14 cellular contexts compared by ENCODE assay signal in genomic region chr20:47412073-47412472, GRCh38. TPM values are rescaled to one million over a fixed set of nuclear protein-coding genes. Genes with fewer than 3 reads are reported as not detected.
DNase-seq lines count a peak whose midpoint lies in the region; ATAC-seq and TF ChIP-seq lines count a peak whose summit lies in the region.
"Had no signal": no experiment of that assay in that cellular context is flagged by ENCODE, and none has a peak within 500 bp of the region (broad histone marks: within the 10 kb centered on the region; RNA-seq: fewer than 3 reads in every experiment).

No MANE protein-coding gene starts in this region.

- intact Hi-C loops in activated naive CD4-positive, alpha-beta T cell treated with anti-CD3 and anti-CD28 coated beads for 36 hours (cut with micrococcal nuclease) = loop anchor here (5.0 kb wide), 1 partner anchor 210 kb away; no protein-coding TSS in a partner anchor
- intact Hi-C loops in esophagus muscularis mucosa (cut with DNase I) = loop anchor here (5.0 kb wide), 1 partner anchor 90 kb away; the partner anchor contains the start of gene NCOA3
- intact Hi-C loops in breast epithelium (cut with DNase I; ENCODE audit: low total_unique reads) = no loop called here
- intact Hi-C loops in aorta (cut with DNase I) = no loop called here

- no peak for TF ChIP-seq EP300 in esophagus muscularis mucosa (IDR thresholded peaks at IDR 0.05)

- H3K27ac Mint-ChIP-seq in activated naive CD4-positive, alpha-beta T cell treated with anti-CD3 and anti-CD28 coated beads for 36 hours = peak overlapping the region; percentile 82

- no peaks in the 10 kb centered on the region for H3K9me3 Mint-ChIP-seq in activated naive CD4-positive, alpha-beta T cell treated with anti-CD3 and anti-CD28 coated beads for 36 hours
- H3K9me3 Mint-ChIP-seq: activated naive CD4-positive, alpha-beta T cell treated with anti-CD3 and anti-CD28 coated beads, Interleukin-2, amount 50 U/mL, for 24 hours; H9 had no signal

- H3K4me3 ChIP-seq in esophagus muscularis mucosa = no peak overlapping the region
- H3K4me3 ChIP-seq in thoracic aorta = no peak overlapping the region
- no peak overlapping the region for H3K4me3 ChIP-seq in breast epithelium
- no peak overlapping the region for H3K4me3 ChIP-seq in aorta (ENCODE audit: low read length in 2 of 2)
- H3K4me3 ChIP-seq: lung had no signal

- TF ChIP-seq POLR2A in esophagus muscularis mucosa (IDR thresholded peaks at IDR 0.05; ENCODE audit: low read depth) (no peak), breast epithelium (IDR thresholded peaks at IDR 0.05) (no peak)

- peaks cover 35% of the 10 kb centered on the region for H3K4me1 Mint-ChIP-seq in activated naive CD4-positive, alpha-beta T cell treated with anti-CD3 and anti-CD28 coated beads for 36 hours (ENCODE audit: low read depth)
- H3K4me1 Mint-ChIP-seq: H9 had no signal

- H3K27me3 Mint-ChIP-seq in activated naive CD4-positive, alpha-beta T cell treated with anti-CD3 and anti-CD28 coated beads for 36 hours (ENCODE audit: low read depth) = no peaks in the 10 kb centered on the region
- H3K27me3 Mint-ChIP-seq: activated CD8-positive, alpha-beta memory T cell treated with anti-CD3 and anti-CD28 coated beads, Interleukin-2, amount 10 ng/mL, durations not matched to agents 7 days and 5 days; activated naive CD4-positive, alpha-beta T cell treated with anti-CD3 and anti-CD28 coated beads, Interleukin-2, amount 50 U/mL, for 24 hours had no signal

- H3K36me3 ChIP-seq in esophagus muscularis mucosa (no peaks in the 10 kb centered on the region), thoracic aorta (no peaks in the 10 kb centered on the region), breast epithelium (no peaks in the 10 kb centered on the region), aorta (ENCODE audit: control insufficient read depth in 1 of 2, insufficient read depth in 2 of 2, low read length in 1 of 2) (no peaks in the 10 kb centered on the region)

- no peak for DNase-seq in activated naive CD4-positive, alpha-beta T cell treated with anti-CD3 and anti-CD28 coated beads for 36 hours
- no peak for DNase-seq in activated naive CD4-positive, alpha-beta T cell (lab: John Stamatoyannopoulos, UW)
- DNase-seq in NAMALWA (ENCODE audit: low spot score) = peak; percentile 91
- DNase-seq in esophagus muscularis mucosa (ENCODE audit: extremely low spot score) = no peak
- DNase-seq in thoracic aorta (ENCODE audit: low spot score) = no peak
- no peak for DNase-seq in breast epithelium (ENCODE audit: low spot score in 2 of 2)
- no peak for DNase-seq in aorta
- DNase-seq: activated CD8-positive, alpha-beta memory T cell treated with anti-CD3 and anti-CD28 coated beads, Interleukin-2, amount 10 ng/mL, durations not matched to agents 7 days and 5 days; effector memory CD4-positive, alpha-beta T cell; H9; NCI-H748 treated with DMSO at 0.1 percent for 48 hours had no signal

- no peak for TF ChIP-seq CTCF in esophagus muscularis mucosa (IDR thresholded peaks at IDR 0.05)
- no peak for TF ChIP-seq CTCF in thoracic aorta (IDR thresholded peaks at IDR 0.05)
- TF ChIP-seq CTCF in breast epithelium (IDR thresholded peaks at IDR 0.05) = no peak

- peak overlapping the region; percentile 51 to 64 (median 60) for H3K27ac ChIP-seq in esophagus muscularis mucosa (replicated peaks in 1 of 4)
- H3K27ac ChIP-seq in thoracic aorta = peak overlapping the region; percentile 24 to 52
- no peak overlapping the region for H3K27ac ChIP-seq in breast epithelium
- no peak overlapping the region for H3K27ac ChIP-seq in aorta (ENCODE audit: low read depth in 1 of 2, low read length in 2 of 2)

- H3K9me3 ChIP-seq in esophagus muscularis mucosa (no peaks in the 10 kb centered on the region), thoracic aorta (no peaks in the 10 kb centered on the region), breast epithelium (no peaks in the 10 kb centered on the region), aorta (ENCODE audit: control insufficient read depth, low read length) (no peaks in the 10 kb centered on the region)

- peaks cover 23 to 41% (median 30%) of the 10 kb centered on the region in 4 donors for H3K4me1 ChIP-seq in esophagus muscularis mucosa
- H3K4me1 ChIP-seq in thoracic aorta (ENCODE audit: control insufficient read depth in 1 of 2, low read depth in 2 of 2) = peaks cover 10 to 26% of the 10 kb centered on the region in 2 donors
- H3K4me1 ChIP-seq in breast epithelium = no peaks in the 10 kb centered on the region
- no peaks in the 10 kb centered on the region for H3K4me1 ChIP-seq in aorta (ENCODE audit: control insufficient read depth in 1 of 2, insufficient read depth in 2 of 2, low read length in 2 of 2)

- CTCF ChIA-PET in activated naive CD4-positive, alpha-beta T cell treated with anti-CD3 and anti-CD28 coated beads for 36 hours (lab: Charles Lee) = interaction anchor here (1.7 kb wide), 1 partner anchor 28 kb away, joined by 8 read pairs; no protein-coding TSS in a partner anchor

- 91% methylated on average over 4 of the region's 4 CpGs for WGBS in esophagus muscularis mucosa
- 90 to 94% methylated on average over 4 of the region's 4 CpGs for WGBS in aorta, 2 donors

- H3K36me3 Mint-ChIP-seq in activated naive CD4-positive, alpha-beta T cell treated with anti-CD3 and anti-CD28 coated beads for 36 hours (ENCODE audit: low read depth) = no peaks in the 10 kb centered on the region
- H3K36me3 Mint-ChIP-seq: activated naive CD4-positive, alpha-beta T cell treated with anti-CD3 and anti-CD28 coated beads, Interleukin-2, amount 50 U/mL, for 24 hours had no signal

- ATAC-seq in thoracic aorta (ENCODE audit: insufficient number of reproducible peaks, low FRiP score, low read depth) (no peak), aorta (ENCODE audit: low FRiP score) (no peak), HG03571 (IDR thresholded peaks at IDR 0.05; ENCODE audit: unreplicated experiment) (no peak)
- ATAC-seq: activated CD8-positive, alpha-beta memory T cell treated with anti-CD3 and anti-CD28 coated beads, Interleukin-2, amount 10 ng/mL, durations not matched to agents 7 days and 5 days had no signal

- H3K27me3 ChIP-seq in esophagus muscularis mucosa (no peaks in the 10 kb centered on the region), thoracic aorta (replicated peaks; ENCODE audit: insufficient read depth) (no peaks in the 10 kb centered on the region), breast epithelium (no peaks in the 10 kb centered on the region), aorta (ENCODE audit: control insufficient read depth in 1 of 2, insufficient read depth in 2 of 2, low read length in 1 of 2) (no peaks in the 10 kb centered on the region)

- no peak overlapping the region for H3K4me3 Mint-ChIP-seq in activated naive CD4-positive, alpha-beta T cell treated with anti-CD3 and anti-CD28 coated beads for 36 hours
- H3K4me3 Mint-ChIP-seq: activated CD8-positive, alpha-beta memory T cell treated with anti-CD3 and anti-CD28 coated beads, Interleukin-2, amount 10 ng/mL, durations not matched to agents 7 days and 5 days; H9 had no signal

RNA-seq across cellular contexts. Expression of gene ZMYND8, which starts 55.6 kb away (rescaled TPM):
- total RNA-seq in activated naive CD4-positive, alpha-beta T cell treated with anti-CD3 and anti-CD28 coated beads for 36 hours = 10 to 100 TPM; 30.3 to 33.0 TPM
- 10 to 100 TPM; 44.6 to 78.6 (median 65.8) TPM for total RNA-seq in esophagus muscularis mucosa
- 10 to 100 TPM; 17.9 to 27.2 TPM for total RNA-seq in thoracic aorta
- 10 to 100 TPM; 40.6 to 47.7 (median 41.4) TPM for total RNA-seq in breast epithelium
- total RNA-seq in aorta = 10 to 100 TPM; 19.1 to 27.4 TPM
- 1 to 10 TPM; 4.5 to 9.1 TPM for polyA plus RNA-seq in aorta

Comparison
In these comparisons a context has a peak if more than half of its experiments do, and no peak if none do; other contexts are left out.
1. H3K27ac ChIP-seq: peak in esophagus muscularis mucosa (4 of 4) and thoracic aorta (2 of 2); none in breast epithelium (0 of 2) and aorta (0 of 2).
2. intact Hi-C loops: an anchor here in activated naive CD4-positive, alpha-beta T cell treated with anti-CD3 and anti-CD28 coated beads for 36 hours (5.0 kb wide) and esophagus muscularis mucosa (5.0 kb wide); none called in breast epithelium and aorta.